ENCODE assay signal across 10 cellular contexts in genomic region chr10:72080042-72081035, GRCh38. TPM values are rescaled to one million over a fixed set of nuclear protein-coding genes. Genes with fewer than 3 reads are reported as not detected.
DNase-seq lines count a peak whose midpoint lies in the region; ATAC-seq and TF ChIP-seq lines count a peak whose summit lies in the region.
"Had no signal": no experiment of that assay in that cellular context is flagged by ENCODE, and none has a peak within 500 bp of the region (broad histone marks: within the 10 kb centered on the region; RNA-seq: fewer than 3 reads in every experiment).

No MANE protein-coding gene starts in this region.

- H3K4me1 Mint-ChIP-seq in CD4-positive, alpha-beta T cell (ENCODE audit: low read depth): peaks cover 93% of the 10 kb centered on the region
- peaks cover 93% of the 10 kb centered on the region for H3K4me1 Mint-ChIP-seq in activated naive CD8-positive, alpha-beta T cell (ENCODE audit: low read depth)
- H3K4me1 Mint-ChIP-seq in naive B cell: peaks cover 63 to 84% (median 81%) of the 10 kb centered on the region in 3 donors

- H3K27ac Mint-ChIP-seq in CD4-positive, alpha-beta T cell: peak overlapping the region; percentile 98
- peak overlapping the region; percentile 98 for H3K27ac Mint-ChIP-seq in activated naive CD8-positive, alpha-beta T cell
- H3K27ac Mint-ChIP-seq in naive B cell: peak overlapping the region; percentile 92 to 99 (median 98)

- no peak for ATAC-seq in CD4-positive, alpha-beta T cell (ENCODE audit: poor library complexity)
- ATAC-seq in naive B cell (ENCODE audit: low read depth in 2 of 2): no peak

- intact Hi-C loops in CD4-positive, alpha-beta T cell (cut with DNase I, micrococcal nuclease): loop anchor here in 1 of 2 experiments (10.0 kb wide), 1 partner anchor 614 kb away; the partner anchor contains the start of gene MCU

- peak overlapping the region; percentile 82 for H3K4me3 Mint-ChIP-seq in CD4-positive, alpha-beta T cell
- peak overlapping the region; percentile 85 for H3K4me3 Mint-ChIP-seq in activated naive CD8-positive, alpha-beta T cell
- H3K4me3 Mint-ChIP-seq in naive B cell: peak overlapping the region; percentile 53 to 86 (median 74)

- H3K27me3 ChIP-seq in CD4-positive, alpha-beta T cell (ENCODE audit: control insufficient read depth, insufficient read depth, low read length): no peaks in the 10 kb centered on the region
- H3K27me3 ChIP-seq: vagina had no signal

- DNase-seq in CD4-positive, alpha-beta T cell: peak in 1 of 10 experiments; percentile 29
- DNase-seq in GM13976 (ENCODE audit: low spot score): peak; percentile 25
- no peak for DNase-seq in naive B cell
- no peak for DNase-seq in NCI-H187 treated with DMSO at 0.1 percent for 48 hours (lab: John Stamatoyannopoulos, UW)
- DNase-seq in globus pallidus (ENCODE audit: low spot score): no peak
- DNase-seq in NCI-H526 treated with DMSO at 0.1 percent for 48 hours (lab: John Stamatoyannopoulos, UW): no peak
- DNase-seq: EL, kidney had no signal

- H3K9me3 ChIP-seq in CD4-positive, alpha-beta T cell (ENCODE audit: control insufficient read depth, low read length): no peaks in the 10 kb centered on the region
- H3K9me3 ChIP-seq: vagina had no signal

- POLR2A ChIA-PET in CD4-positive, alpha-beta T cell (lab: Charles Lee): interaction anchor here (0.6 to 2.4 kb wide), 13 partner anchors 9 to 257 kb away, joined by 3 to 42 read pairs (median 4); partner anchors contain the start of genes ANAPC16, ASCC1 and SPOCK2

- in situ Hi-C loops in GM13976 (cut with MboI; ENCODE audit: low sequenced_read_pairs, unreplicated experiment): no loop called here

- H3K9me3 Mint-ChIP-seq in CD4-positive, alpha-beta T cell: no peaks in the 10 kb centered on the region
- H3K9me3 Mint-ChIP-seq in activated naive CD8-positive, alpha-beta T cell (ENCODE audit: low read depth): no peaks in the 10 kb centered on the region
- no peaks in the 10 kb centered on the region for H3K9me3 Mint-ChIP-seq in naive B cell

- no peaks in the 10 kb centered on the region for H3K27me3 Mint-ChIP-seq in CD4-positive, alpha-beta T cell
- H3K27me3 Mint-ChIP-seq in activated naive CD8-positive, alpha-beta T cell: no peaks in the 10 kb centered on the region
- no peaks in the 10 kb centered on the region for H3K27me3 Mint-ChIP-seq in naive B cell

- peaks cover 91% of the 10 kb centered on the region for H3K36me3 Mint-ChIP-seq in CD4-positive, alpha-beta T cell (ENCODE audit: low read depth)
- peaks cover 2% of the 10 kb centered on the region for H3K36me3 Mint-ChIP-seq in activated naive CD8-positive, alpha-beta T cell
- no peaks in the 10 kb centered on the region for H3K36me3 Mint-ChIP-seq in naive B cell

- CTCF ChIA-PET in CD4-positive, alpha-beta T cell (lab: Charles Lee): interaction anchor here (2.1 to 2.5 kb wide), 3 partner anchors 32 to 257 kb away, joined by 5 to 12 read pairs (median 8); no protein-coding TSS in a partner anchor

- TF ChIP-seq CTCF in CD4-positive, alpha-beta T cell (IDR thresholded peaks at IDR 0.05): no peak
- TF ChIP-seq CTCF in GM13976 (IDR thresholded peaks at IDR 0.05; ENCODE audit: borderline replicate concordance, control extremely low read depth, extremely low read depth, insufficient read depth, missing control alignments): no peak

- peak overlapping the region; percentile 96 for H3K27ac ChIP-seq in CD4-positive, alpha-beta T cell (ENCODE audit: low read depth, low read length)
- H3K27ac ChIP-seq: vagina had no signal

RNA-seq across cellular contexts. Expression of gene SPOCK2, which starts 8.0 kb away (rescaled TPM):
- total RNA-seq in CD4-positive, alpha-beta T cell: 100 to 1,000 TPM; 976 to 998 TPM
- polyA plus RNA-seq in naive B cell (ENCODE audit: low read depth in 6 of 6): 10 to 100 TPM; 27.8 to 59.5 (median 46.3) TPM
